ENCODE assay signal across 31 cellular contexts in genomic region chr6:161009991-161010390, GRCh38.
"Had no signal": no experiment of that assay in that cellular context is flagged by ENCODE, and none has a peak within 500 bp of the region (broad histone marks: within the 10 kb centered on the region; RNA-seq: fewer than 3 reads in every experiment).

No MANE protein-coding gene starts in this region.

- ATAC-seq: activated CD8-positive, alpha-beta memory T cell treated with anti-CD3 and anti-CD28 coated beads, Interleukin-2, amount 10 ng/mL, durations not matched to agents 7 days and 5 days; activated naive CD8-positive, alpha-beta T cell treated with anti-CD3 and anti-CD28 coated beads, Interleukin-2, amount 50 U/mL, for 24 hours had no signal

- H3K9me3 Mint-ChIP-seq: activated CD4-positive, alpha-beta memory T cell treated with anti-CD3 and anti-CD28 coated beads, Interleukin-2, amount 10 ng/mL, durations not matched to agents 7 days and 5 days; activated naive CD4-positive, alpha-beta T cell treated with anti-CD3 and anti-CD28 coated beads, Interleukin-2, amount 10 ng/mL, durations not matched to agents 7 days and 5 days; activated naive CD8-positive, alpha-beta T cell treated with anti-CD3 and anti-CD28 coated beads, Interleukin-2, amount 50 U/mL, for 24 hours; central memory CD8-positive, alpha-beta T cell had no signal

- H3K4me1 Mint-ChIP-seq: activated CD4-positive, alpha-beta memory T cell treated with anti-CD3 and anti-CD28 coated beads, Interleukin-2, amount 10 ng/mL, durations not matched to agents 7 days and 5 days; activated CD8-positive, alpha-beta memory T cell treated with anti-CD3 and anti-CD28 coated beads, Interleukin-2, amount 10 ng/mL, durations not matched to agents 7 days and 5 days; activated naive CD4-positive, alpha-beta T cell treated with anti-CD3 and anti-CD28 coated beads, Interleukin-2, amount 10 ng/mL, durations not matched to agents 7 days and 5 days had no signal

- H3K27ac Mint-ChIP-seq: activated CD4-positive, alpha-beta memory T cell treated with anti-CD3 and anti-CD28 coated beads, Interleukin-2, amount 10 ng/mL, durations not matched to agents 7 days and 5 days; activated CD8-positive, alpha-beta memory T cell treated with anti-CD3 and anti-CD28 coated beads, Interleukin-2, amount 10 ng/mL, durations not matched to agents 7 days and 5 days; activated naive CD4-positive, alpha-beta T cell treated with anti-CD3 and anti-CD28 coated beads, Interleukin-2, amount 10 ng/mL, durations not matched to agents 7 days and 5 days; activated naive CD8-positive, alpha-beta T cell; activated naive CD8-positive, alpha-beta T cell treated with anti-CD3 and anti-CD28 coated beads, Interleukin-2, amount 50 U/mL, for 24 hours had no signal

- DNase-seq: activated CD4-positive, alpha-beta memory T cell treated with anti-CD3 and anti-CD28 coated beads, Interleukin-2, amount 10 ng/mL, durations not matched to agents 7 days and 5 days; activated CD4-positive, alpha-beta T cell treated with anti-CD3 and anti-CD28 coated beads for 1 hour; activated CD4-positive, alpha-beta T cell treated with anti-CD3 and anti-CD28 coated beads for 48 hours; activated CD4-positive, CD25-positive, alpha-beta regulatory T cell; activated CD8-positive, alpha-beta memory T cell treated with anti-CD3 and anti-CD28 coated beads for 24 hours; activated CD8-positive, alpha-beta memory T cell treated with anti-CD3 and anti-CD28 coated beads, Interleukin-2, amount 10 ng/mL, durations not matched to agents 7 days and 5 days; activated CD8-positive, alpha-beta memory T cell treated with anti-CD3 and anti-CD28 coated beads, Interleukin-2, amount 50 U/mL, for 48 hours; activated effector memory CD4-positive, alpha-beta T cell treated with Interleukin-2 at 50 U/mL for 16 hours; activated naive CD4-positive, alpha-beta T cell treated with anti-CD3 and anti-CD28 coated beads, Interleukin-2, amount 10 ng/mL, durations not matched to agents 7 days and 5 days; activated naive CD8-positive, alpha-beta T cell treated with anti-CD3 and anti-CD28 coated beads, Interleukin-2, amount 50 U/mL, for 24 hours; activated T-cell treated with anti-CD3 and anti-CD28 coated beads, Interleukin-2, amount 50 U/mL, for 48 hours; amniotic stem cell; aorta; Kasumi-1; MG63; NCI-H1048; NCI-H1105 treated with DMSO at 0.1 percent for 48 hours; NCI-H1436; NCI-H1694; NCI-H1930; NCI-H2081 treated with DMSO at 0.1 percent for 48 hours; NCI-H510A; NCI-H526; NCI-H748 treated with DMSO at 0.1 percent for 48 hours; NK-92 treated with Interleukin-12 subunit alpha and Interleukin-12 subunit beta, amount 100 ng/mL, for 24 hours; Right ventricle myocardium superior; T1000; WERI-Rb-1 had no signal

- H3K9me3 ChIP-seq: MG63 had no signal

- H3K4me3 Mint-ChIP-seq: activated CD4-positive, alpha-beta memory T cell treated with anti-CD3 and anti-CD28 coated beads, Interleukin-2, amount 10 ng/mL, durations not matched to agents 7 days and 5 days; activated CD8-positive, alpha-beta memory T cell treated with anti-CD3 and anti-CD28 coated beads, Interleukin-2, amount 10 ng/mL, durations not matched to agents 7 days and 5 days; activated naive CD4-positive, alpha-beta T cell treated with anti-CD3 and anti-CD28 coated beads, Interleukin-2, amount 10 ng/mL, durations not matched to agents 7 days and 5 days; activated naive CD8-positive, alpha-beta T cell; activated naive CD8-positive, alpha-beta T cell treated with anti-CD3 and anti-CD28 coated beads, Interleukin-2, amount 50 U/mL, for 24 hours; central memory CD8-positive, alpha-beta T cell had no signal

- H3K4me3 ChIP-seq: cardiac muscle cell, MG63 had no signal

- H3K36me3 ChIP-seq: cardiac muscle cell, WERI-Rb-1 had no signal

- H3K27me3 Mint-ChIP-seq: activated CD4-positive, alpha-beta memory T cell treated with anti-CD3 and anti-CD28 coated beads, Interleukin-2, amount 10 ng/mL, durations not matched to agents 7 days and 5 days; activated CD8-positive, alpha-beta memory T cell treated with anti-CD3 and anti-CD28 coated beads, Interleukin-2, amount 10 ng/mL, durations not matched to agents 7 days and 5 days; activated naive CD4-positive, alpha-beta T cell treated with anti-CD3 and anti-CD28 coated beads, Interleukin-2, amount 10 ng/mL, durations not matched to agents 7 days and 5 days; activated naive CD8-positive, alpha-beta T cell; activated naive CD8-positive, alpha-beta T cell treated with anti-CD3 and anti-CD28 coated beads, Interleukin-2, amount 50 U/mL, for 24 hours; central memory CD8-positive, alpha-beta T cell had no signal

- H3K27me3 ChIP-seq: cardiac muscle cell, MG63 had no signal

- H3K36me3 Mint-ChIP-seq: activated naive CD4-positive, alpha-beta T cell treated with anti-CD3 and anti-CD28 coated beads, Interleukin-2, amount 10 ng/mL, durations not matched to agents 7 days and 5 days had no signal

- H3K27ac ChIP-seq: WERI-Rb-1 had no signal
